Comparison of ENCODE assay signal across 8 cellular contexts in genomic region chr6:148747493-148748160, GRCh38. TPM values are rescaled to one million over a fixed set of nuclear protein-coding genes. Genes with fewer than 3 reads are reported as not detected.
A peak's percentile ranks its signal among the peaks of the same experiment; 100 is the strongest.
DNase-seq lines count a peak whose midpoint lies in the region; ATAC-seq and TF ChIP-seq lines count a peak whose summit lies in the region.

No MANE protein-coding gene starts in this region.

- peak; percentile 43 for DNase-seq in GM20000 (ENCODE audit: low spot score)
- DNase-seq in NCI-H146 treated with DMSO at 0.1 percent for 48 hours (lab: John Stamatoyannopoulos, UW; ENCODE audit: unreplicated experiment): peak; percentile 87
- peak; percentile 57 for DNase-seq in activated CD8-positive, alpha-beta memory T cell treated with anti-CD3 and anti-CD28 coated beads, Interleukin-2, amount 10 ng/mL, durations not matched to agents 7 days and 5 days
- DNase-seq in tibial artery: peak; percentile 59 to 78
- DNase-seq in superior temporal gyrus (ENCODE audit: extremely low spot score): no peak

- H3K27ac ChIP-seq in BLaER1 treated with 17β-estradiol and CSF1 and Interleukin-3, amounts not matched to agents 10 nM and 100 nM: peak overlapping the region; percentile 62 to 94 (median 84)
- H3K27ac ChIP-seq in esophagus (ENCODE audit: low read depth in 2 of 2, low read length in 1 of 2) (peak overlapping the region; percentile 68 to 70), muscle layer of colon (ENCODE audit: low read depth, low read length) (peak overlapping the region; percentile 77), tibial artery (peak overlapping the region; percentile 85 to 87)

- TF ChIP-seq CTCF in GM20000 (IDR thresholded peaks at IDR 0.05; ENCODE audit: extremely low read depth, missing control alignments): no peak
- no peak for TF ChIP-seq CTCF in tibial artery (IDR thresholded peaks at IDR 0.05)

- peaks cover 15 to 46% (median 28%) of the 10 kb centered on the region in 11 experiments; a peak in 20 of 22 replicates for H4K20me1 ChIP-seq in BLaER1 treated with 17β-estradiol and CSF1 and Interleukin-3, amounts not matched to agents 10 nM and 100 nM

- H3K4me3 Mint-ChIP-seq in activated CD8-positive, alpha-beta memory T cell treated with anti-CD3 and anti-CD28 coated beads, Interleukin-2, amount 10 ng/mL, durations not matched to agents 7 days and 5 days: peak overlapping the region; percentile 66

- 0 to 1% methylated on average over 65 to 66 of the region's 66 CpGs for WGBS in esophagus, 2 donors

- CTCF ChIA-PET in activated CD8-positive, alpha-beta memory T cell treated with anti-CD3 and anti-CD28 coated beads, Interleukin-2, amount 10 ng/mL, durations not matched to agents 7 days and 5 days (lab: Charles Lee): interaction anchor here (0.7 to 3.4 kb wide), 4 partner anchors 12 to 220 kb away, joined by 3 to 32 read pairs (median 6); no protein-coding TSS in a partner anchor

- H3K9me3 Mint-ChIP-seq in activated CD8-positive, alpha-beta memory T cell treated with anti-CD3 and anti-CD28 coated beads, Interleukin-2, amount 10 ng/mL, durations not matched to agents 7 days and 5 days (ENCODE audit: low read depth): no peaks in the 10 kb centered on the region

- H3K4me3 ChIP-seq in BLaER1 treated with 17β-estradiol and CSF1 and Interleukin-3, amounts not matched to agents 10 nM and 100 nM: peak overlapping the region; percentile 71 to 96 (median 85)
- peak overlapping the region; percentile 64 to 77 for H3K4me3 ChIP-seq in esophagus (ENCODE audit: low read depth in 1 of 2, low read length in 2 of 2)
- H3K4me3 ChIP-seq in muscle layer of colon (ENCODE audit: low read depth in 1 of 2, low read length in 2 of 2): peak overlapping the region; percentile 55 to 71
- H3K4me3 ChIP-seq in tibial artery: peak overlapping the region; percentile 68 to 88

- no peaks in the 10 kb centered on the region for H3K9me3 ChIP-seq in BLaER1 treated with 17β-estradiol and CSF1 and Interleukin-3, amounts not matched to agents 10 nM and 100 nM (replicated peaks in 1 of 11)
- no peaks in the 10 kb centered on the region for H3K9me3 ChIP-seq in esophagus (ENCODE audit: control insufficient read depth in 2 of 2, insufficient read depth in 1 of 2, low read depth in 1 of 2, low read length in 1 of 2)
- no peaks in the 10 kb centered on the region for H3K9me3 ChIP-seq in muscle layer of colon (ENCODE audit: low read length)
- H3K9me3 ChIP-seq in tibial artery: no peaks in the 10 kb centered on the region

- H3K36me3 Mint-ChIP-seq in activated CD8-positive, alpha-beta memory T cell treated with anti-CD3 and anti-CD28 coated beads, Interleukin-2, amount 10 ng/mL, durations not matched to agents 7 days and 5 days: no peaks in the 10 kb centered on the region

- ATAC-seq in activated CD8-positive, alpha-beta memory T cell treated with anti-CD3 and anti-CD28 coated beads, Interleukin-2, amount 10 ng/mL, durations not matched to agents 7 days and 5 days: peak; percentile 59

- peaks cover 23 to 45% (median 28%) of the 10 kb centered on the region in 10 experiments for H3K4me1 ChIP-seq in BLaER1 treated with 17β-estradiol and CSF1 and Interleukin-3, amounts not matched to agents 10 nM and 100 nM
- H3K4me1 ChIP-seq in esophagus (ENCODE audit: control insufficient read depth in 2 of 2, insufficient read depth in 2 of 2, low read length in 1 of 2) (peaks cover 4 to 6% of the 10 kb centered on the region in 2 donors), muscle layer of colon (ENCODE audit: insufficient read depth, low read length) (peaks cover 11% of the 10 kb centered on the region), tibial artery (peaks cover 0 to 25% (median 13%) of the 10 kb centered on the region in 4 donors)

- peaks cover 0 to 6% (median 0%) of the 10 kb centered on the region in 11 experiments; a peak in 1 of 22 replicates for H3K36me3 ChIP-seq in BLaER1 treated with 17β-estradiol and CSF1 and Interleukin-3, amounts not matched to agents 10 nM and 100 nM
- H3K36me3 ChIP-seq in esophagus (ENCODE audit: control insufficient read depth in 2 of 2, insufficient read depth in 2 of 2, low read length in 1 of 2) (no peaks in the 10 kb centered on the region), muscle layer of colon (ENCODE audit: insufficient read depth, low read length) (no peaks in the 10 kb centered on the region), tibial artery (no peaks in the 10 kb centered on the region)

- peaks cover 0 to 24% (median 18%) of the 10 kb centered on the region in 11 experiments; a peak in 11 of 22 replicates for H3K27me3 ChIP-seq in BLaER1 treated with 17β-estradiol and CSF1 and Interleukin-3, amounts not matched to agents 10 nM and 100 nM
- H3K27me3 ChIP-seq in esophagus (ENCODE audit: control insufficient read depth in 1 of 2, insufficient read depth in 2 of 2, low read length in 2 of 2) (no peaks in the 10 kb centered on the region), muscle layer of colon (ENCODE audit: control insufficient read depth in 1 of 2, insufficient read depth in 2 of 2, low read length in 2 of 2) (no peaks in the 10 kb centered on the region), tibial artery (no peaks in the 10 kb centered on the region)

- intact Hi-C loops in tibial artery (cut with DNase I; ENCODE audit: low total_unique reads): loop anchor here (10.0 kb wide), 2 partner anchors 173 to 197 kb away; no protein-coding TSS in a partner anchor

- no peak overlapping the region for H3K27ac Mint-ChIP-seq in activated CD8-positive, alpha-beta memory T cell treated with anti-CD3 and anti-CD28 coated beads, Interleukin-2, amount 10 ng/mL, durations not matched to agents 7 days and 5 days

- H3K27me3 Mint-ChIP-seq in activated CD8-positive, alpha-beta memory T cell treated with anti-CD3 and anti-CD28 coated beads, Interleukin-2, amount 10 ng/mL, durations not matched to agents 7 days and 5 days: peaks cover 44% of the 10 kb centered on the region

- H3K4me2 ChIP-seq in BLaER1 treated with 17β-estradiol and CSF1 and Interleukin-3, amounts not matched to agents 10 nM and 100 nM: peak overlapping the region; percentile 94 to 100 (median 98)

- H3K9ac ChIP-seq in BLaER1 treated with 17β-estradiol and CSF1 and Interleukin-3, amounts not matched to agents 10 nM and 100 nM: peak overlapping the region; percentile 70 to 95 (median 87)
- H3K9ac ChIP-seq in muscle layer of colon (ENCODE audit: low read length): peak overlapping the region; percentile 31

- H3K4me1 Mint-ChIP-seq in activated CD8-positive, alpha-beta memory T cell treated with anti-CD3 and anti-CD28 coated beads, Interleukin-2, amount 10 ng/mL, durations not matched to agents 7 days and 5 days: peaks cover 30% of the 10 kb centered on the region

RNA-seq across cellular contexts. Expression of gene UST, which starts 0.8 kb away (rescaled TPM):
- 1 to 10 TPM; 1.5 to 2.3 TPM for total RNA-seq in activated CD8-positive, alpha-beta memory T cell treated with anti-CD3 and anti-CD28 coated beads, Interleukin-2, amount 10 ng/mL, durations not matched to agents 7 days and 5 days
- 1 to 10 TPM; 1.7 to 2.4 TPM for polyA plus RNA-seq in esophagus
